Comparison of ENCODE assay signal across 1 cellular context in genomic region chr10:123034332-123034731, GRCh38.
TF ChIP-seq lines count a peak whose summit lies in the region.

No MANE protein-coding gene starts in this region.

TF ChIP-seq in HepG2, 621 proteins besides CTCF, POLR2A, EP300 and RAD21 (continues in another document):
- TF ChIP-seq NR2F1 (CRISPR knock-in tag; IDR thresholded peaks at IDR 0.05) (no peak), TEF (CRISPR knock-in tag; IDR thresholded peaks at IDR 0.05) (no peak), CEBPZ (IDR thresholded peaks at IDR 0.05; ENCODE audit: low read length) (no peak), ZNF781 (CRISPR knock-in tag; IDR thresholded peaks at IDR 0.05; ENCODE audit: borderline replicate concordance, not compliant biosample characterization) (no peak), TCF12 (IDR thresholded peaks at IDR 0.05) (no peak), TCF12 (CRISPR knock-in tag; IDR thresholded peaks at IDR 0.05) (no peak), ZNF790 (CRISPR knock-in tag; IDR thresholded peaks at IDR 0.05; ENCODE audit: borderline replicate concordance) (no peak), REST (IDR thresholded peaks at IDR 0.05; ENCODE audit: borderline replicate concordance in 1 of 2, low read depth in 1 of 2, low read length in 2 of 2) (0 out of 4 replicates have a peak, but pooled peaks of 1 of the 2 experiments have one; percentile 18), BCL6 (CRISPR knock-in tag; IDR thresholded peaks at IDR 0.05) (peak; percentile 11; the same call in 1 of the 2 replicates), TBX2 (CRISPR knock-in tag; IDR thresholded peaks at IDR 0.05; ENCODE audit: borderline replicate concordance) (peak; percentile 46; the same call in 1 of the 2 replicates), POLR2G (IDR thresholded peaks at IDR 0.05; ENCODE audit: low read depth, low read length) (no peak), ZFP90 (CRISPR knock-in tag; IDR thresholded peaks at IDR 0.05; ENCODE audit: borderline replicate concordance) (no peak), SALL1 (CRISPR knock-in tag; IDR thresholded peaks at IDR 0.05) (no peak), SNRNP70 (IDR thresholded peaks at IDR 0.05; ENCODE audit: low read depth, low read length) (no peak), ATF7-NPFF (CRISPR knock-in tag; IDR thresholded peaks at IDR 0.05; ENCODE audit: low read depth) (no peak), DMAP1 (CRISPR knock-in tag; IDR thresholded peaks at IDR 0.05) (no peak), SUZ12 (IDR thresholded peaks at IDR 0.05; ENCODE audit: low read depth, low read length) (no peak), ZNF3 (CRISPR knock-in tag; IDR thresholded peaks at IDR 0.05) (no peak), CEBPG (CRISPR knock-in tag; IDR thresholded peaks at IDR 0.05) (peak; percentile 63), SRSF1 (optimal IDR thresholded peaks at IDR 0.05; ENCODE audit: low read depth, low read length) (no peak), NR2F2 (IDR thresholded peaks at IDR 0.05; ENCODE audit: borderline replicate concordance, low read depth) (0 out of 2 replicates have a peak, but pooled peaks have one; percentile 15), ZNF484 (CRISPR knock-in tag; IDR thresholded peaks at IDR 0.05; ENCODE audit: borderline replicate concordance, low read depth) (no peak), FOXJ3 (CRISPR knock-in tag; IDR thresholded peaks at IDR 0.05; ENCODE audit: borderline replicate concordance) (peak; percentile 48; the same call in 1 of the 2 replicates), SOX6 (IDR thresholded peaks at IDR 0.05) (no peak), SOX6 (CRISPR knock-in tag; IDR thresholded peaks at IDR 0.05) (peak; percentile 21; the same call in 1 of the 2 replicates), HDAC1 (CRISPR knock-in tag; IDR thresholded peaks at IDR 0.05) (peak; percentile 40; the same call in 1 of the 2 replicates), EEA1 (CRISPR knock-in tag; IDR thresholded peaks at IDR 0.05; ENCODE audit: borderline replicate concordance) (no peak), CEBPB (IDR thresholded peaks at IDR 0.05; ENCODE audit: borderline replicate concordance, low read depth, low read length) (peak; percentile 44; the same call in 1 of the 2 replicates), ZNF503 (CRISPR knock-in tag; IDR thresholded peaks at IDR 0.05) (no peak), PHF21A (CRISPR knock-in tag; IDR thresholded peaks at IDR 0.05) (no peak), MED1 (CRISPR knock-in tag; IDR thresholded peaks at IDR 0.05) (peak; percentile 72), SALL2 (CRISPR knock-in tag; IDR thresholded peaks at IDR 0.05) (no peak), ISX (CRISPR knock-in tag; conservative IDR thresholded peaks at IDR 0.05) (no peak), ATF5 (CRISPR knock-in tag; IDR thresholded peaks at IDR 0.05; ENCODE audit: low read depth) (no peak), ZNF430 (CRISPR knock-in tag; IDR thresholded peaks at IDR 0.05) (no peak), ZNF331 (CRISPR knock-in tag; IDR thresholded peaks at IDR 0.05) (no peak), RXRA (CRISPR knock-in tag; IDR thresholded peaks at IDR 0.05) (no peak), ZNF468 (CRISPR knock-in tag; IDR thresholded peaks at IDR 0.05) (no peak), ZNF318 (CRISPR knock-in tag; IDR thresholded peaks at IDR 0.05) (no peak), HNF4A (CRISPR knock-in tag; IDR thresholded peaks at IDR 0.05) (peak; percentile 71), HBP1 (CRISPR knock-in tag; IDR thresholded peaks at IDR 0.05; ENCODE audit: low read depth) (no peak), ZNF337 (CRISPR knock-in tag; IDR thresholded peaks at IDR 0.05; ENCODE audit: borderline replicate concordance, low read depth) (no peak), NFYB (CRISPR knock-in tag; IDR thresholded peaks at IDR 0.05) (no peak), HIVEP1 (CRISPR knock-in tag; IDR thresholded peaks at IDR 0.05) (no peak), CREM (IDR thresholded peaks at IDR 0.05) (peak; percentile 58; the same call in 1 of the 2 replicates), CREM (CRISPR knock-in tag; IDR thresholded peaks at IDR 0.05) (no peak)
